20 cellular contexts compared by ENCODE assay signal in the genomic region with DNA sequence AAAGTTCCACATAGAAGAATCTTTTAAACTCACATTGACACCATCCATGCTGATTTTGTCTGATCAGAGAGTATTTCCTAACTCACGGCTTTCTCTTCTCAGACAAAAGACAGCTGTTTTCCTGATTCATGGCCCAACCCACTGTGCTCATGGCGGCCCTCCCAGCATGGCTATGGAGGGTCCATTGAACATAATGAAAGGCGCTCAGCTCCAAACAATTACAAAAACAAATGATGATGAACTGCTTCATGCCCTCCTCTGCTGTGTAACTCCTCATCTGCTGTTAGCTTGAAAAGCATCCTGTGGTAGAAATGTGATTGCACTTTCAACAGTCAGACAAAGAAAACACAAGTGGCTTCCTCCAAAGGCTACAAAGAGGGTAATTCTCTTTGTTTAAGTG.
"Had no signal": no experiment of that assay in that cellular context is flagged by ENCODE, and none has a peak within 500 bp of the region (broad histone marks: within the 10 kb centered on the region; RNA-seq: fewer than 3 reads in every experiment).

No MANE protein-coding gene starts in this region.

- H3K9me3 ChIP-seq: mucosa of descending colon, ovary, right atrium auricular region, testis, tibial nerve, upper lobe of right lung, vagina had no signal

- H3K27me3 ChIP-seq: dorsolateral prefrontal cortex, hepatocyte, ovary, right atrium auricular region, testis, tibial nerve, upper lobe of right lung, vagina had no signal

- H3K79me2 ChIP-seq: hepatocyte had no signal

- H3K4me1 Mint-ChIP-seq: naive thymus-derived CD8-positive, alpha-beta T cell; stimulated activated naive B cell treated with anti-CD40 and anti-IgM and Interleukin-4, amounts not matched to agents 10 μg/mL and 1 μg/mL and 100 μg/mL, for 72 hours; stimulated activated naive CD8-positive, alpha-beta T cell treated with anti-CD3 and anti-CD28 coated beads, Interleukin-15, amount 100 ng/mL, for 72 hours had no signal

- H3K36me3 ChIP-seq: ovary, right atrium auricular region, tibial nerve, upper lobe of right lung, vagina had no signal

- H3K4me3 Mint-ChIP-seq: naive thymus-derived CD8-positive, alpha-beta T cell; stimulated activated naive B cell treated with anti-CD40 and anti-IgM and Interleukin-4, amounts not matched to agents 10 μg/mL and 1 μg/mL and 100 μg/mL, for 72 hours; stimulated activated naive CD8-positive, alpha-beta T cell treated with anti-CD3 and anti-CD28 coated beads, Interleukin-15, amount 100 ng/mL, for 72 hours had no signal

- DNase-seq: cortex of kidney; effector CD8-positive, alpha-beta T cell; foreskin melanocyte; head of caudate nucleus; kidney glomerular epithelial cell; mucosa of descending colon; naive thymus-derived CD8-positive, alpha-beta T cell; nucleus accumbens; ovary; stimulated activated CD4-positive, alpha-beta T cell treated with anti-CD3 and anti-CD28 coated beads, Interleukin-4, amount 100 ng/mL, for 24 hours; stimulated activated naive B cell treated with anti-CD40 and anti-IgM and Interleukin-4, amounts not matched to agents 10 μg/mL and 1 μg/mL and 100 μg/mL, for 72 hours; stimulated activated naive CD8-positive, alpha-beta T cell treated with anti-CD3 and anti-CD28 coated beads, Interleukin-15, amount 100 ng/mL, for 72 hours; testis; upper lobe of right lung had no signal

- H3K4me1 ChIP-seq: testis, tibial nerve, upper lobe of right lung, vagina had no signal

- H3K9me3 Mint-ChIP-seq: stimulated activated naive B cell treated with anti-CD40 and anti-IgM and Interleukin-4, amounts not matched to agents 10 μg/mL and 1 μg/mL and 100 μg/mL, for 72 hours; stimulated activated naive CD8-positive, alpha-beta T cell treated with anti-CD3 and anti-CD28 coated beads, Interleukin-15, amount 100 ng/mL, for 72 hours had no signal

- H3K36me3 Mint-ChIP-seq: naive thymus-derived CD8-positive, alpha-beta T cell; stimulated activated naive B cell treated with anti-CD40 and anti-IgM and Interleukin-4, amounts not matched to agents 10 μg/mL and 1 μg/mL and 100 μg/mL, for 72 hours had no signal

- H3K4me2 ChIP-seq: hepatocyte, smooth muscle cell had no signal

- H3K27ac Mint-ChIP-seq: naive thymus-derived CD8-positive, alpha-beta T cell; stimulated activated naive B cell treated with anti-CD40 and anti-IgM and Interleukin-4, amounts not matched to agents 10 μg/mL and 1 μg/mL and 100 μg/mL, for 72 hours; stimulated activated naive CD8-positive, alpha-beta T cell treated with anti-CD3 and anti-CD28 coated beads, Interleukin-15, amount 100 ng/mL, for 72 hours had no signal

- H3K4me3 ChIP-seq: dorsolateral prefrontal cortex, hepatocyte, mucosa of descending colon, ovary, right atrium auricular region, smooth muscle cell, testis, tibial nerve, upper lobe of right lung, vagina had no signal

- H2AFZ ChIP-seq: hepatocyte had no signal

- H3K27ac ChIP-seq: dorsolateral prefrontal cortex, ovary, right atrium auricular region, testis, tibial nerve, upper lobe of right lung, vagina had no signal

- H3K27me3 Mint-ChIP-seq: stimulated activated naive B cell treated with anti-CD40 and anti-IgM and Interleukin-4, amounts not matched to agents 10 μg/mL and 1 μg/mL and 100 μg/mL, for 72 hours; stimulated activated naive CD8-positive, alpha-beta T cell treated with anti-CD3 and anti-CD28 coated beads, Interleukin-15, amount 100 ng/mL, for 72 hours had no signal
